Comparison of ENCODE assay signal across 18 cellular contexts in genomic region chr6:29995346-29995777, GRCh38. TPM values are rescaled to one million over a fixed set of nuclear protein-coding genes. Genes with fewer than 3 reads are reported as not detected.
A peak's percentile ranks its signal among the peaks of the same experiment; 100 is the strongest.
DNase-seq lines count a peak whose midpoint lies in the region; ATAC-seq, FAIRE-seq and TF ChIP-seq lines count a peak whose summit lies in the region.
"Had no signal": no experiment of that assay in that cellular context is flagged by ENCODE, and none has a peak within 500 bp of the region (broad histone marks: within the 10 kb centered on the region; RNA-seq: fewer than 3 reads in every experiment).

No MANE protein-coding gene starts in this region.

- H3K9ac ChIP-seq in DND-41 (ENCODE audit: low read depth, low read length) = no peak overlapping the region

- no peak overlapping the region for H3K4me2 ChIP-seq in DND-41 (ENCODE audit: insufficient read depth, low read length)
- H3K4me2 ChIP-seq: smooth muscle cell had no signal

- ATAC-seq in DND-41 (ENCODE audit: insufficient read depth, low read depth) = 0 out of 3 replicates have a peak, but pooled peaks have one; percentile 40
- ATAC-seq: activated T-cell treated with anti-CD3 and anti-CD28 coated beads, Interleukin-2, amount 50 U/mL, for 4 hours had no signal

- H2AFZ ChIP-seq in DND-41 (ENCODE audit: low read depth, low read length) = no peak overlapping the region

- DNase-seq in DND-41 (no peak), NCI-H2029 (lab: John Stamatoyannopoulos, UW) (peak; percentile 48), bronchial epithelial cell (ENCODE audit: low read depth) (peak; percentile 47), kidney epithelial cell (ENCODE audit: low read depth) (peak; percentile 34), WERI-Rb-1 (no peak), GM19240 (ENCODE audit: insufficient read length, low spot score) (no peak), NCI-H2227 (lab: John Stamatoyannopoulos, UW; ENCODE audit: unreplicated experiment) (no peak), GM20000 (ENCODE audit: low spot score) (no peak)
- DNase-seq: activated T-cell treated with anti-CD3 and anti-CD28 coated beads, Interleukin-2, amount 50 U/mL, for 4 hours; NCI-H1105 treated with DMSO at 0.1 percent for 48 hours; NCI-H524; nucleus accumbens; stomach had no signal

- no peak for FAIRE-seq in bronchial epithelial cell (lab: Jason Lieb, UNC)
- FAIRE-seq: frontal cortex, RCC 7860 had no signal

- H3K27ac ChIP-seq in DND-41 (ENCODE audit: low read length) = no peak overlapping the region
- no peak overlapping the region for H3K27ac ChIP-seq in WERI-Rb-1
- H3K27ac ChIP-seq: adrenal gland, coronary artery, stomach had no signal

- H3K27me3 ChIP-seq in DND-41 (ENCODE audit: insufficient read depth, low read length, poor library complexity) = no peaks in the 10 kb centered on the region
- peaks cover 3% of the 10 kb centered on the region for H3K27me3 ChIP-seq in bronchial epithelial cell (ENCODE audit: control insufficient read depth, insufficient read depth, low read length)
- H3K27me3 ChIP-seq in kidney epithelial cell (ENCODE audit: control insufficient read depth, insufficient read depth, low read length) = no peaks in the 10 kb centered on the region
- peaks cover 8% of the 10 kb centered on the region for H3K27me3 ChIP-seq in WERI-Rb-1 (ENCODE audit: insufficient read depth, low read depth, severe bottlenecking)
- H3K27me3 ChIP-seq: adrenal gland, stomach had no signal

- no peaks in the 10 kb centered on the region for H4K20me1 ChIP-seq in DND-41 (ENCODE audit: insufficient read depth, low read length)

- TF ChIP-seq CTCF in DND-41 (IDR thresholded peaks at IDR 0.05; ENCODE audit: borderline replicate concordance, extremely low read depth, low read length, poor library complexity, severe bottlenecking) (no peak), bronchial epithelial cell (IDR thresholded peaks at IDR 0.05; ENCODE audit: insufficient read depth, low read length, severe bottlenecking) (no peak), kidney epithelial cell (IDR thresholded peaks at IDR 0.05; ENCODE audit: insufficient read depth, low read length, poor library complexity, severe bottlenecking) (no peak), WERI-Rb-1 (IDR thresholded peaks at IDR 0.05; ENCODE audit: low read depth, low read length) (no peak), GM20000 (IDR thresholded peaks at IDR 0.05; ENCODE audit: extremely low read depth, missing control alignments) (no peak)

- no peaks in the 10 kb centered on the region for H3K79me2 ChIP-seq in DND-41 (ENCODE audit: insufficient read depth, low read length)

- H3K9me3 ChIP-seq in DND-41 (ENCODE audit: insufficient read depth, low read length, severe bottlenecking) = no peaks in the 10 kb centered on the region
- no peaks in the 10 kb centered on the region for H3K9me3 ChIP-seq in WERI-Rb-1 (ENCODE audit: severe bottlenecking)
- H3K9me3 ChIP-seq: adrenal gland, stomach had no signal

- H3K4me3 ChIP-seq in DND-41 (ENCODE audit: low read depth in 1 of 2, low read length in 2 of 2) (no peak overlapping the region), bronchial epithelial cell (ENCODE audit: low read depth, low read length) (no peak overlapping the region), kidney epithelial cell (ENCODE audit: low read depth, low read length) (no peak overlapping the region), WERI-Rb-1 (ENCODE audit: low read depth, low read length) (no peak overlapping the region)
- H3K4me3 ChIP-seq: adrenal gland, coronary artery, smooth muscle cell, stomach had no signal

- H3K36me3 ChIP-seq in DND-41 (ENCODE audit: insufficient read depth, low read length) (no peaks in the 10 kb centered on the region), bronchial epithelial cell (ENCODE audit: control insufficient read depth, insufficient read depth, low read length) (no peaks in the 10 kb centered on the region), kidney epithelial cell (ENCODE audit: control insufficient read depth, insufficient read depth, low read length) (no peaks in the 10 kb centered on the region), WERI-Rb-1 (no peaks in the 10 kb centered on the region)
- H3K36me3 ChIP-seq: adrenal gland, stomach had no signal

- no peaks in the 10 kb centered on the region for H3K4me1 ChIP-seq in DND-41 (ENCODE audit: insufficient read depth, low read length)
- H3K4me1 ChIP-seq: adrenal gland, stomach had no signal

RNA-seq across cellular contexts. Expression of gene HLA-A, which starts 53.0 kb away (rescaled TPM):
- 268 and 707 TPM in 2 replicates for total RNA-seq in bronchial epithelial cell
- 832 and 921 TPM in 2 replicates for total RNA-seq in kidney epithelial cell

Comparison
In these comparisons a context has a peak if more than half of its experiments do, and no peak if none do; other contexts are left out.
1. DNase-seq: peak in NCI-H2029 (single experiment), bronchial epithelial cell (single experiment) and kidney epithelial cell (single experiment); none in DND-41 (single experiment), WERI-Rb-1 (single experiment), GM19240 (single experiment), NCI-H2227 (single experiment) and GM20000 (single experiment).